Comparison of ENCODE assay signal across 1 cellular context in the genomic region with DNA sequence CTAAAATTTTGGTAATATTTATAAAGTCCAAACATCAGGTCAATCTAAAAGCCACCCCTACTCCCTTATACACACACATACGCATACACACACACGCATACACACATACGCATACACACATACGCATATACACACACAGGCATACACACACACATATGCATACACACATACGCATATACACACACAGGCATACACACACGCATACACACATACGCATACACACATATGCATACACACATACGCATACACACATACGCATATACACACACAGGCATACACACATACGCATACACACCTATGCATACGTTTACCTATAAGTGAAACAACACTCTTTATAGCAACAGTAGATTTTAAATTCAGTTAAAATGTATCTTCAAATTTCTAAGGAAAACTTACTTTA.
TF ChIP-seq lines count a peak whose summit lies in the region.

No MANE protein-coding gene starts in this region.

TF ChIP-seq in HepG2, 621 proteins besides CTCF, POLR2A, EP300 and RAD21 (continued from another document and continues in another):
- TF ChIP-seq FOXO4 (CRISPR knock-in tag; conservative IDR thresholded peaks at IDR 0.05) (no peak), ARNT (IDR thresholded peaks at IDR 0.05) (0 out of 2 replicates have a peak, but pooled peaks have one; percentile 48), ZNF503 (CRISPR knock-in tag; IDR thresholded peaks at IDR 0.05) (no peak), LCORL (IDR thresholded peaks at IDR 0.05) (0 out of 2 replicates have a peak, but pooled peaks have one; percentile 27), LCORL (CRISPR knock-in tag; IDR thresholded peaks at IDR 0.05) (no peak), AHDC1 (CRISPR knock-in tag; IDR thresholded peaks at IDR 0.05; ENCODE audit: borderline replicate concordance) (no peak), SMARCC2 (IDR thresholded peaks at IDR 0.05) (no peak), TFDP2 (CRISPR knock-in tag; IDR thresholded peaks at IDR 0.05) (no peak), MAFF (IDR thresholded peaks at IDR 0.05; ENCODE audit: low read depth, low read length) (no peak), CAMTA2 (CRISPR knock-in tag; IDR thresholded peaks at IDR 0.05; ENCODE audit: borderline replicate concordance) (no peak), ZFP90 (CRISPR knock-in tag; IDR thresholded peaks at IDR 0.05; ENCODE audit: borderline replicate concordance) (no peak), MTA1 (CRISPR knock-in tag; IDR thresholded peaks at IDR 0.05; ENCODE audit: borderline replicate concordance) (no peak), HNF1A (IDR thresholded peaks at IDR 0.05; ENCODE audit: low read depth) (no peak), HNF1A (CRISPR knock-in tag; IDR thresholded peaks at IDR 0.05; ENCODE audit: borderline replicate concordance) (no peak), FOXK2 (IDR thresholded peaks at IDR 0.05) (0 out of 2 replicates have a peak, but pooled peaks have one; percentile 17), SYNCRIP (IDR thresholded peaks at IDR 0.05; ENCODE audit: insufficient read depth, low read depth, low read length) (no peak), CHD2 (IDR thresholded peaks at IDR 0.05; ENCODE audit: low read depth, low read length) (no peak), FOXP1 (IDR thresholded peaks at IDR 0.05) (0 out of 2 replicates have a peak, but pooled peaks have one; percentile 46), FOXP1 (CRISPR knock-in tag; IDR thresholded peaks at IDR 0.05) (no peak)
- TF ChIP-seq, protein P1, sequence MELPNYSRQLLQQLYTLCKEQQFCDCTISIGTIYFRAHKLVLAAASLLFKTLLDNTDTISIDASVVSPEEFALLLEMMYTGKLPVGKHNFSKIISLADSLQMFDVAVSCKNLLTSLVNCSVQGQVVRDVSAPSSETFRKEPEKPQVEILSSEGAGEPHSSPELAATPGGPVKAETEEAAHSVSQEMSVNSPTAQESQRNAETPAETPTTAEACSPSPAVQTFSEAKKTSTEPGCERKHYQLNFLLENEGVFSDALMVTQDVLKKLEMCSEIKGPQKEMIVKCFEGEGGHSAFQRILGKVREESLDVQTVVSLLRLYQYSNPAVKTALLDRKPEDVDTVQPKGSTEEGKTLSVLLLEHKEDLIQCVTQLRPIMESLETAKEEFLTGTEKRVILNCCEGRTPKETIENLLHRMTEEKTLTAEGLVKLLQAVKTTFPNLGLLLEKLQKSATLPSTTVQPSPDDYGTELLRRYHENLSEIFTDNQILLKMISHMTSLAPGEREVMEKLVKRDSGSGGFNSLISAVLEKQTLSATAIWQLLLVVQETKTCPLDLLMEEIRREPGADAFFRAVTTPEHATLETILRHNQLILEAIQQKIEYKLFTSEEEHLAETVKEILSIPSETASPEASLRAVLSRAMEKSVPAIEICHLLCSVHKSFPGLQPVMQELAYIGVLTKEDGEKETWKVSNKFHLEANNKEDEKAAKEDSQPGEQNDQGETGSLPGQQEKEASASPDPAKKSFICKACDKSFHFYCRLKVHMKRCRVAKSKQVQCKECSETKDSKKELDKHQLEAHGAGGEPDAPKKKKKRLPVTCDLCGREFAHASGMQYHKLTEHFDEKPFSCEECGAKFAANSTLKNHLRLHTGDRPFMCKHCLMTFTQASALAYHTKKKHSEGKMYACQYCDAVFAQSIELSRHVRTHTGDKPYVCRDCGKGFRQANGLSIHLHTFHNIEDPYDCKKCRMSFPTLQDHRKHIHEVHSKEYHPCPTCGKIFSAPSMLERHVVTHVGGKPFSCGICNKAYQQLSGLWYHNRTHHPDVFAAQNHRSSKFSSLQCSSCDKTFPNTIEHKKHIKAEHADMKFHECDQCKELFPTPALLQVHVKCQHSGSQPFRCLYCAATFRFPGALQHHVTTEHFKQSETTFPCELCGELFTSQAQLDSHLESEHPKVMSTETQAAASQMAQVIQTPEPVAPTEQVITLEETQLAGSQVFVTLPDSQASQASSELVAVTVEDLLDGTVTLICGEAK (IDR thresholded peaks at IDR 0.05): peak; percentile 17; the same call in 1 of the 2 replicates
- TF ChIP-seq, protein P1 (CRISPR knock-in tag; IDR thresholded peaks at IDR 0.05): no peak
